ENCODE assay signal across 1 cellular context in genomic region chr16:8798174-8798527, GRCh38.
A peak's percentile ranks its signal among the peaks of the same experiment; 100 is the strongest.
TF ChIP-seq lines count a peak whose summit lies in the region.

No MANE protein-coding gene starts in this region.

TF ChIP-seq in HepG2, 621 proteins besides CTCF, POLR2A, EP300 and RAD21 (continued from another document and continues in another):
- TF ChIP-seq PATZ1 (CRISPR knock-in tag; IDR thresholded peaks at IDR 0.05) (no peak), ZBTB39 (CRISPR knock-in tag; IDR thresholded peaks at IDR 0.05) (no peak), ZNF354B (CRISPR knock-in tag; IDR thresholded peaks at IDR 0.05) (no peak), ZBTB21 (CRISPR knock-in tag; IDR thresholded peaks at IDR 0.05) (no peak), ZMYM3 (CRISPR knock-in tag; IDR thresholded peaks at IDR 0.05) (peak; percentile 91), RARA (CRISPR knock-in tag; IDR thresholded peaks at IDR 0.05) (0 out of 2 replicates have a peak, but pooled peaks have one; percentile 24), PCBP2 (optimal IDR thresholded peaks at IDR 0.05; ENCODE audit: low read depth, low read length, poor library complexity, severe bottlenecking) (no peak), AHR (CRISPR knock-in tag; IDR thresholded peaks at IDR 0.05) (no peak), HDAC1 (CRISPR knock-in tag; IDR thresholded peaks at IDR 0.05) (no peak), THAP7 (CRISPR knock-in tag; IDR thresholded peaks at IDR 0.05) (no peak), CBX5 (CRISPR knock-in tag; IDR thresholded peaks at IDR 0.05; ENCODE audit: borderline replicate concordance) (no peak), ZBTB1 (CRISPR knock-in tag; IDR thresholded peaks at IDR 0.05; ENCODE audit: borderline replicate concordance) (0 out of 2 replicates have a peak, but pooled peaks have one; percentile 1), PHF20 (CRISPR knock-in tag; IDR thresholded peaks at IDR 0.05) (no peak), RXRB (CRISPR knock-in tag; IDR thresholded peaks at IDR 0.05; ENCODE audit: borderline replicate concordance) (no peak), KLF12 (CRISPR knock-in tag; IDR thresholded peaks at IDR 0.05; ENCODE audit: borderline replicate concordance) (0 out of 2 replicates have a peak, but pooled peaks have one; percentile 25), ZBTB37 (CRISPR knock-in tag; IDR thresholded peaks at IDR 0.05) (0 out of 2 replicates have a peak, but pooled peaks have one; percentile 62), SMYD3 (CRISPR knock-in tag; IDR thresholded peaks at IDR 0.05) (no peak), CCDC6 (CRISPR knock-in tag; IDR thresholded peaks at IDR 0.05) (no peak), BRF2 (CRISPR knock-in tag; IDR thresholded peaks at IDR 0.05) (no peak), TOPORS (CRISPR knock-in tag; IDR thresholded peaks at IDR 0.05) (no peak), CENPBD1 (CRISPR knock-in tag; IDR thresholded peaks at IDR 0.05; ENCODE audit: borderline replicate concordance, low read depth) (no peak), ATRX (CRISPR knock-in tag; IDR thresholded peaks at IDR 0.05; ENCODE audit: borderline replicate concordance) (no peak), ZNF790 (CRISPR knock-in tag; IDR thresholded peaks at IDR 0.05; ENCODE audit: borderline replicate concordance) (no peak), BHLHE40 (IDR thresholded peaks at IDR 0.05; ENCODE audit: low read length) (no peak), ZBTB33 (CRISPR knock-in tag; IDR thresholded peaks at IDR 0.05) (no peak), ARNT (IDR thresholded peaks at IDR 0.05) (no peak), DNMT1 (CRISPR knock-in tag; IDR thresholded peaks at IDR 0.05) (no peak), TRIM22 (IDR thresholded peaks at IDR 0.05) (no peak), ZBED4 (CRISPR knock-in tag; IDR thresholded peaks at IDR 0.05; ENCODE audit: borderline replicate concordance) (no peak), ZNF883 (CRISPR knock-in tag; IDR thresholded peaks at IDR 0.05; ENCODE audit: not compliant biosample characterization) (no peak), ZNF816 (CRISPR knock-in tag; IDR thresholded peaks at IDR 0.05; ENCODE audit: borderline replicate concordance) (no peak), KLF15 (CRISPR knock-in tag; IDR thresholded peaks at IDR 0.05; ENCODE audit: borderline replicate concordance) (no peak), KLF6 (CRISPR knock-in tag; IDR thresholded peaks at IDR 0.05) (no peak), ZUFSP (CRISPR knock-in tag; IDR thresholded peaks at IDR 0.05; ENCODE audit: borderline replicate concordance) (no peak), KDM4B (CRISPR knock-in tag; IDR thresholded peaks at IDR 0.05) (no peak), ZNF446 (CRISPR knock-in tag; IDR thresholded peaks at IDR 0.05) (no peak), SIN3B (IDR thresholded peaks at IDR 0.05; ENCODE audit: low read length) (no peak), TRIM24 (CRISPR knock-in tag; IDR thresholded peaks at IDR 0.05) (no peak), ZNF274 (CRISPR knock-in tag; IDR thresholded peaks at IDR 0.05) (no peak), CEBPG (CRISPR knock-in tag; IDR thresholded peaks at IDR 0.05) (peak; percentile 18; the same call in 1 of the 2 replicates), ATF4 (CRISPR knock-in tag; IDR thresholded peaks at IDR 0.05) (no peak), CENPT (CRISPR knock-in tag; IDR thresholded peaks at IDR 0.05; ENCODE audit: low read depth) (no peak)
